8 cellular contexts compared by ENCODE assay signal in genomic region chr20:34713194-34713943, GRCh38. TPM values are rescaled to one million over a fixed set of nuclear protein-coding genes. Genes with fewer than 3 reads are reported as not detected.
DNase-seq lines count a peak whose midpoint lies in the region; ATAC-seq and TF ChIP-seq lines count a peak whose summit lies in the region.

No MANE protein-coding gene starts in this region.

- H3K4me1 ChIP-seq in heart right ventricle: peaks cover 2 to 54% (median 36%) of the 10 kb centered on the region in 9 donors

- H3K27ac ChIP-seq in heart right ventricle (peak overlapping the region in 8 of 10 donors; percentile 13 to 100 (median 32)), substantia nigra (ENCODE audit: low read depth, low read length, poor library complexity, severe bottlenecking) (peak overlapping the region; percentile 51)

- intact Hi-C loops in heart right ventricle (cut with DNase I) (no loop called here), cardiac septum (cut with DNase I) (no loop called here)

- H3K27me3 ChIP-seq in heart right ventricle: no peaks in the 10 kb centered on the region

- H3K9me3 ChIP-seq in heart right ventricle: no peaks in the 10 kb centered on the region

- TF ChIP-seq CTCF in heart right ventricle (IDR thresholded peaks at IDR 0.05): no peak

- DNase-seq in heart right ventricle: peak in 1 of 2 donors; percentile 52
- no peak for DNase-seq in cardiac septum (ENCODE audit: low spot score)
- DNase-seq in RPMI7951 (ENCODE audit: low read depth): peak; percentile 100
- peak; percentile 98 for DNase-seq in fibroblast of peridontal ligament (ENCODE audit: extremely low read depth)
- DNase-seq in substantia nigra (lab: John Stamatoyannopoulos, UW): no peak
- no peak for DNase-seq in islet precursor cell
- no peak for DNase-seq in C1 segment of cervical spinal cord (lab: John Stamatoyannopoulos, UW)
- no peak for DNase-seq in NCI-H526 (lab: John Stamatoyannopoulos, UW)

- peak in 3 of 8 donors; percentile 7 to 39 (median 14) for ATAC-seq in heart right ventricle

- H3K4me3 ChIP-seq in heart right ventricle: no peak overlapping the region

- 52 to 59% methylated on average over 1 of the region's 1 CpG for WGBS in heart right ventricle, 2 donors

- H3K36me3 ChIP-seq in heart right ventricle: peaks cover 0 to 77% (median 16%) of the 10 kb centered on the region in 9 donors

RNA-seq across cellular contexts. Expression of gene TP53INP2, which starts 9.2 kb away (rescaled TPM):
- total RNA-seq in heart right ventricle: 100 to 1,000 TPM in 8 of 10 donors, 10 to 100 TPM in 2; 73.4 to 174 (median 136) TPM
- polyA plus RNA-seq in heart right ventricle: 10 to 100 TPM; 31.7 to 48.8 TPM
- 117 TPM for total RNA-seq in cardiac septum
- 6.3 and 7.1 TPM in 2 replicates for total RNA-seq in RPMI7951 (2014; rRNA removed; shearing (Covaris generic))

RNA-seq across cellular contexts. Expression of gene PIGU, which starts 36.5 kb away (rescaled TPM):
- total RNA-seq in heart right ventricle (10 to 100 TPM; 11.0 to 20.4 (median 14.1) TPM), cardiac septum (11.0 TPM)
- 10 to 100 TPM; 18.6 to 23.8 TPM for polyA plus RNA-seq in heart right ventricle
- total RNA-seq in RPMI7951 (2014; rRNA removed; shearing (Covaris generic)): 43.1 and 48.1 TPM in 2 replicates

Comparison
In these comparisons a context has a peak if more than half of its experiments do, and no peak if none do; other contexts are left out.
1. DNase-seq: peak in RPMI7951 (single experiment) and fibroblast of peridontal ligament (single experiment); none in cardiac septum (single experiment), substantia nigra (0 of 49), islet precursor cell (single experiment), C1 segment of cervical spinal cord (0 of 14) and NCI-H526 (0 of 2).